Comparison of ENCODE assay signal across 26 cellular contexts in the genomic region with DNA sequence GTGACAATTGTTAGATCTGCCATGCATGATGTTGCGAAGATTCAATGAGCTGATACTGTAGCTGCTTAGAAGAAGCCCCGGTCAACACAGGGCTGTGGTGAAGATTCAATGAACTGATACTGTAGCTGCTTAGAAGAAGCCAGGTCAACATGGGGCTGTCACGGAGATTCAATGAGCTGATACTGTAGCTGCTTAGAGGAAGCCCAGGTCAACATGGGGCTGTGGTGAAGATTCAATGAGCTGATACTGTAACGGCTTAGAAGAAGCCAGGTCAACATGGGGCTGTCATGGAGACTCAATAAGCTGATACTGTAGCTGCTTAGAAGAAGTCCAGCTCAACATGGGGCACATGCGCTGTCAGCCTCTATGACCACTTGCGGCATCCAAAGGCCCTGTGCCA.
"Had no signal": no experiment of that assay in that cellular context is flagged by ENCODE, and none has a peak within 500 bp of the region (broad histone marks: within the 10 kb centered on the region; RNA-seq: fewer than 3 reads in every experiment).

No MANE protein-coding gene starts in this region.

- H3K4me1 Mint-ChIP-seq: stimulated activated naive CD8-positive, alpha-beta T cell treated with anti-CD3 and anti-CD28 coated beads, Interleukin-15, amount 100 ng/mL, for 72 hours had no signal

- H2AFZ ChIP-seq: hepatocyte, neural progenitor cell, parathyroid adenoma had no signal

- DNase-seq: cerebellar nuclear complex; dorsolateral prefrontal cortex; effector CD4-positive, alpha-beta T cell; foreskin fibroblast; heart left ventricle; left cardiac atrium; left lung; mammary epithelial cell; right lobe of liver; stimulated activated CD4-positive, alpha-beta T cell treated with anti-CD3 and anti-CD28 coated beads, Interleukin-12 subunit alpha, Interleukin-12 subunit beta, amount 100 ng/mL, for 4 hours; stimulated activated CD4-positive, alpha-beta T cell treated with anti-CD3 and anti-CD28 coated beads, Interleukin-1b, Interleukin-23, amount 100 ng/mL, for 48 hours; stimulated activated CD4-positive, alpha-beta T cell treated with anti-CD3 and anti-CD28 coated beads, Interleukin-4, amount 100 ng/mL, for 1 hour; stimulated activated CD8-positive, alpha-beta memory T cell treated with anti-CD3 and anti-CD28 coated beads, Interleukin-4, amount 100 ng/mL, for 48 hours; stimulated activated naive CD4-positive, alpha-beta T cell; stimulated activated naive CD8-positive, alpha-beta T cell treated with anti-CD3 and anti-CD28 coated beads, Interleukin-15, amount 100 ng/mL, for 72 hours; transverse colon had no signal

- H3K4me2 ChIP-seq: hepatocyte, neural progenitor cell, smooth muscle cell had no signal

- H3K4me3 ChIP-seq: dorsolateral prefrontal cortex, gastroesophageal sphincter, heart left ventricle, hepatocyte, left lung, neural progenitor cell, right lobe of liver, smooth muscle cell, suprapubic skin, transverse colon had no signal

- H3K9ac ChIP-seq: neural progenitor cell, parathyroid adenoma had no signal

- H3K9me3 ChIP-seq: gastroesophageal sphincter, right lobe of liver, suprapubic skin, transverse colon had no signal

- H3K27ac ChIP-seq: epithelial cell of prostate, gastroesophageal sphincter, heart left ventricle, hepatocyte, left lung, neural progenitor cell, parathyroid adenoma, right lobe of liver, suprapubic skin, transverse colon had no signal

- H3K36me3 Mint-ChIP-seq: natural killer cell treated with Interleukin-12 subunit alpha and Interleukin-12 subunit beta and Interleukin-15 and Interleukin-18, amount 100 ng/mL, for 72 hours; neural progenitor cell had no signal

- H3K4me1 ChIP-seq: gastroesophageal sphincter, left lung, right lobe of liver, suprapubic skin had no signal

- H3K79me2 ChIP-seq: hepatocyte, parathyroid adenoma had no signal

- H3K27me3 ChIP-seq: hepatocyte, neural progenitor cell, right lobe of liver, transverse colon had no signal

- H3K9me3 Mint-ChIP-seq: natural killer cell treated with Interleukin-12 subunit alpha and Interleukin-12 subunit beta and Interleukin-15 and Interleukin-18, amount 100 ng/mL, for 72 hours had no signal

- ATAC-seq: esophagus mucosa; gastroesophageal sphincter; heart left ventricle; left cardiac atrium; left lung; stimulated activated naive CD8-positive, alpha-beta T cell treated with anti-CD3 and anti-CD28 coated beads, Interleukin-15, amount 100 ng/mL, for 72 hours had no signal

- H3K4me3 Mint-ChIP-seq: natural killer cell treated with Interleukin-12 subunit alpha and Interleukin-12 subunit beta and Interleukin-15 and Interleukin-18, amount 100 ng/mL, for 72 hours; neural progenitor cell; stimulated activated naive CD8-positive, alpha-beta T cell treated with anti-CD3 and anti-CD28 coated beads, Interleukin-15, amount 100 ng/mL, for 72 hours had no signal

- H3K36me3 ChIP-seq: gastroesophageal sphincter, heart left ventricle, left lung, neural progenitor cell, right lobe of liver, suprapubic skin, transverse colon had no signal

- H3K27ac Mint-ChIP-seq: natural killer cell treated with Interleukin-12 subunit alpha and Interleukin-12 subunit beta and Interleukin-15 and Interleukin-18, amount 100 ng/mL, for 72 hours; neural progenitor cell; progenitor cell of endocrine pancreas; stimulated activated naive CD8-positive, alpha-beta T cell treated with anti-CD3 and anti-CD28 coated beads, Interleukin-15, amount 100 ng/mL, for 72 hours had no signal
